21 cellular contexts compared by ENCODE assay signal in the genomic region with DNA sequence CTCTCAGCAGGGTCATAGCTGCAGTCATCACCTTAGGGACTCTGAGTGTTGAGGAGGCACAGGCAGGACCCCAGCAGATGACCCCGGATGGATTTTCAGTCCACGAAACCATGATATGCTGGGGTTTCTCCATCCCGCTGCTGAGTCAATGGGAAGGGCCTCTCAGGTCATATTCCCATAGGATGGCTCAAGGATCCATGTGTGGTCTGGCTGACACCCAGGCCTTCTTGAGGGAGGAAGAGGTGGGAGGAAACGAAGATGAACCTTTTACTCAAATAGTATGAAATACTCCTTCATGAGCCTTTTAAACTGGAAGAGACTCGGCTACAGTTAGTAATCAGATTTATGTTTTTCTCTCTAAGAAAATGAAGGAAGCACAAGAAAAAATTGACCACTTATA. TPM values are rescaled to one million over a fixed set of nuclear protein-coding genes. Genes with fewer than 3 reads are reported as not detected.
DNase-seq lines count a peak whose midpoint lies in the region; ATAC-seq and TF ChIP-seq lines count a peak whose summit lies in the region.
"Had no signal": no experiment of that assay in that cellular context is flagged by ENCODE, and none has a peak within 500 bp of the region (broad histone marks: within the 10 kb centered on the region; RNA-seq: fewer than 3 reads in every experiment).

No MANE protein-coding gene starts in this region.

- intact Hi-C loops in activated T-helper 2 cell treated with anti-CD3 and anti-CD28 coated beads, Interferon-gamma antibody, Interleukin-2, Interleukin-4, amounts not matched to agents 10 μg/mL and 5 μg/mL and 100 μg/mL, durations not matched to agents 14 hours and 24 hours and 36 hours (cut with micrococcal nuclease): no loop called here

- no peaks in the 10 kb centered on the region for H3K4me1 Mint-ChIP-seq in T-helper 17 cell
- peaks cover 7% of the 10 kb centered on the region for H3K4me1 Mint-ChIP-seq in nephron progenitor cell
- no peaks in the 10 kb centered on the region for H3K4me1 Mint-ChIP-seq in activated T-helper 2 cell treated with anti-CD3 and anti-CD28 coated beads, Interferon-gamma antibody, Interleukin-2, Interleukin-4, amounts not matched to agents 10 μg/mL and 5 μg/mL and 100 μg/mL, durations not matched to agents 14 hours and 24 hours and 36 hours (ENCODE audit: low read depth)
- H3K4me1 Mint-ChIP-seq: CD14-positive monocyte; CD8-positive, alpha-beta memory T cell; GM23338 had no signal

- no peak overlapping the region for H3K4me3 Mint-ChIP-seq in T-helper 17 cell
- no peak overlapping the region for H3K4me3 Mint-ChIP-seq in nephron progenitor cell
- H3K4me3 Mint-ChIP-seq in activated T-helper 2 cell treated with anti-CD3 and anti-CD28 coated beads, Interferon-gamma antibody, Interleukin-2, Interleukin-4, amounts not matched to agents 10 μg/mL and 5 μg/mL and 100 μg/mL, durations not matched to agents 14 hours and 24 hours and 36 hours (ENCODE audit: low read depth): no peak overlapping the region
- H3K4me3 Mint-ChIP-seq: CD14-positive monocyte; CD4-positive, alpha-beta T cell; GM23338; H9 had no signal

- ATAC-seq in T-helper 17 cell: no peak
- ATAC-seq: A549, GM23338, HCT116 had no signal

- H3K4me3 ChIP-seq in fibroblast of mammary gland (ENCODE audit: control insufficient read depth, low read depth, low read length): no peak overlapping the region
- H3K4me3 ChIP-seq: A549; BLaER1 treated with 17β-estradiol and CSF1 and Interleukin-3, amounts not matched to agents 10 nM and 100 nM; GM23338 had no signal

- peak overlapping the region; percentile 51 for H3K27ac Mint-ChIP-seq in T-helper 17 cell
- peak overlapping the region; percentile 53 for H3K27ac Mint-ChIP-seq in nephron progenitor cell
- H3K27ac Mint-ChIP-seq in activated T-helper 2 cell treated with anti-CD3 and anti-CD28 coated beads, Interferon-gamma antibody, Interleukin-2, Interleukin-4, amounts not matched to agents 10 μg/mL and 5 μg/mL and 100 μg/mL, durations not matched to agents 14 hours and 24 hours and 36 hours: no peak overlapping the region
- H3K27ac Mint-ChIP-seq: CD14-positive monocyte; CD4-positive, alpha-beta T cell; CD8-positive, alpha-beta memory T cell; GM23338; H9 had no signal

- TF ChIP-seq CTCF in fibroblast of mammary gland (conservative IDR thresholded peaks at IDR 0.05; ENCODE audit: control insufficient read depth, insufficient read depth, low read depth, low read length): no peak
- no peak for TF ChIP-seq CTCF in nephron progenitor cell (IDR thresholded peaks at IDR 0.05)

- H3K36me3 Mint-ChIP-seq in T-helper 17 cell (ENCODE audit: low read depth) (no peaks in the 10 kb centered on the region), nephron progenitor cell (ENCODE audit: low read depth) (no peaks in the 10 kb centered on the region)
- H3K36me3 Mint-ChIP-seq in activated T-helper 2 cell treated with anti-CD3 and anti-CD28 coated beads, Interferon-gamma antibody, Interleukin-2, Interleukin-4, amounts not matched to agents 10 μg/mL and 5 μg/mL and 100 μg/mL, durations not matched to agents 14 hours and 24 hours and 36 hours (ENCODE audit: low read depth): no peaks in the 10 kb centered on the region
- H3K36me3 Mint-ChIP-seq: CD14-positive monocyte; CD8-positive, alpha-beta memory T cell had no signal

- DNase-seq in T-helper 17 cell (no peak), fibroblast of mammary gland (ENCODE audit: low read depth) (peak; percentile 76), nephron progenitor cell (no peak), stromal cell of bone marrow (ENCODE audit: low read depth) (peak; percentile 4), COR-L47 (lab: John Stamatoyannopoulos, UW) (no peak)
- no peak for DNase-seq in stimulated activated CD8-positive, alpha-beta memory T cell treated with anti-CD3 and anti-CD28 coated beads, Interleukin-4, amount 100 ng/mL, for 48 hours
- no peak for DNase-seq in activated T-helper 2 cell treated with anti-CD3 and anti-CD28 coated beads, Interferon-gamma antibody, Interleukin-2, Interleukin-4, amounts not matched to agents 10 μg/mL and 5 μg/mL and 100 μg/mL, durations not matched to agents 14 hours and 24 hours and 36 hours (ENCODE audit: low spot score)
- DNase-seq: 8988T; ACHN; AML-193; BE2C; Calu3; CD4-positive, alpha-beta T cell; CD8-positive, alpha-beta memory T cell; DND-41; H9 had no signal

- peaks cover 15% of the 10 kb centered on the region for H3K27me3 Mint-ChIP-seq in T-helper 17 cell
- H3K27me3 Mint-ChIP-seq in nephron progenitor cell (ENCODE audit: low read depth, poor library complexity): peaks cover 23% of the 10 kb centered on the region
- H3K27me3 Mint-ChIP-seq in activated T-helper 2 cell treated with anti-CD3 and anti-CD28 coated beads, Interferon-gamma antibody, Interleukin-2, Interleukin-4, amounts not matched to agents 10 μg/mL and 5 μg/mL and 100 μg/mL, durations not matched to agents 14 hours and 24 hours and 36 hours (ENCODE audit: low read depth): peaks cover 9% of the 10 kb centered on the region

- H3K9me3 ChIP-seq in T-helper 17 cell (ENCODE audit: control insufficient read depth, low read length, poor library complexity, severe bottlenecking): no peaks in the 10 kb centered on the region
- H3K9me3 ChIP-seq: A549; BE2C; BLaER1 treated with 17β-estradiol and CSF1 and Interleukin-3, amounts not matched to agents 10 nM and 100 nM had no signal

- no peaks in the 10 kb centered on the region for H3K9me3 Mint-ChIP-seq in nephron progenitor cell
- H3K9me3 Mint-ChIP-seq in activated T-helper 2 cell treated with anti-CD3 and anti-CD28 coated beads, Interferon-gamma antibody, Interleukin-2, Interleukin-4, amounts not matched to agents 10 μg/mL and 5 μg/mL and 100 μg/mL, durations not matched to agents 14 hours and 24 hours and 36 hours: no peaks in the 10 kb centered on the region
- H3K9me3 Mint-ChIP-seq: CD4-positive, alpha-beta T cell; GM23338; H9 had no signal

RNA-seq across cellular contexts. Expression of a gene that starts 10.3 kb away (rescaled TPM):
- 100 to 1,000 TPM; 120 to 137 TPM for total RNA-seq in T-helper 17 cell
- 149 and 153 TPM in 2 replicates for total RNA-seq in activated T-helper 2 cell treated with anti-CD3 and anti-CD28 coated beads, Interferon-gamma antibody, Interleukin-2, Interleukin-4, amounts not matched to agents 10 μg/mL and 5 μg/mL and 100 μg/mL, durations not matched to agents 14 hours and 24 hours and 36 hours

Comparison
In these comparisons a context has a peak if more than half of its experiments do, and no peak if none do; other contexts are left out.
1. DNase-seq: peak in fibroblast of mammary gland (single experiment) and stromal cell of bone marrow (single experiment); none in T-helper 17 cell (0 of 3), nephron progenitor cell (single experiment), COR-L47 (single experiment), stimulated activated CD8-positive, alpha-beta memory T cell treated with anti-CD3 and anti-CD28 coated beads, Interleukin-4, amount 100 ng/mL, for 48 hours (single experiment) and activated T-helper 2 cell treated with anti-CD3 and anti-CD28 coated beads, Interferon-gamma antibody, Interleukin-2, Interleukin-4, amounts not matched to agents 10 μg/mL and 5 μg/mL and 100 μg/mL, durations not matched to agents 14 hours and 24 hours and 36 hours (single experiment).